1 cellular context compared by ENCODE assay signal in genomic region chr19:56191115-56191514, GRCh38.
TF ChIP-seq lines count a peak whose summit lies in the region.

No MANE protein-coding gene starts in this region.

TF ChIP-seq in GM23338, 12 proteins besides CTCF, POLR2A, EP300 and RAD21 (continued from another document):
- TF ChIP-seq ZNF462 (CRISPR knock-in tag; IDR thresholded peaks at IDR 0.05): no peak
- no peak for TF ChIP-seq REST (IDR thresholded peaks at IDR 0.05; ENCODE audit: unreplicated experiment)
- TF ChIP-seq POLR2AphosphoS5 (IDR thresholded peaks at IDR 0.05; ENCODE audit: low read depth): no peak
- TF ChIP-seq ETS1 (IDR thresholded peaks at IDR 0.05): no peak
- no peak for TF ChIP-seq EZH2phosphoT487 (IDR thresholded peaks at IDR 0.05; ENCODE audit: unreplicated experiment)
- no peak for TF ChIP-seq ZNF114 (CRISPR knock-in tag; IDR thresholded peaks at IDR 0.05)
- TF ChIP-seq ZNF331 (CRISPR knock-in tag; IDR thresholded peaks at IDR 0.05; ENCODE audit: low read depth): no peak
- no peak for TF ChIP-seq JUNB (IDR thresholded peaks at IDR 0.05; ENCODE audit: unreplicated experiment)
